Comparison of ENCODE assay signal across 8 cellular contexts in genomic region chr19:6092329-6093286, GRCh38. TPM values are rescaled to one million over a fixed set of nuclear protein-coding genes. Genes with fewer than 3 reads are reported as not detected.
A peak's percentile ranks its signal among the peaks of the same experiment; 100 is the strongest.
DNase-seq lines count a peak whose midpoint lies in the region; ATAC-seq and TF ChIP-seq lines count a peak whose summit lies in the region.

No MANE protein-coding gene starts in this region.

- peaks cover 13% of the 10 kb centered on the region for H3F3A ChIP-seq in PC-9 (ENCODE audit: insufficient read depth, low read depth)

- H3K4me1 ChIP-seq in H9 (ENCODE audit: insufficient read depth, low read length) (no peaks in the 10 kb centered on the region; the same call in 1 of the 2 replicates), PC-9 (replicated peaks; ENCODE audit: insufficient read depth) (peaks cover 37% of the 10 kb centered on the region), esophagus squamous epithelium (peaks cover 25 to 77% (median 51%) of the 10 kb centered on the region in 3 donors), mucosa of rectum (ENCODE audit: control insufficient read depth in 2 of 2, insufficient read depth in 2 of 2, low read length in 2 of 2) (peaks cover 31% of the 10 kb centered on the region in 2 donors)

- ATAC-seq in HG02970 (IDR thresholded peaks at IDR 0.05; ENCODE audit: low FRiP score, unreplicated experiment) (no peak), GM21786 (IDR thresholded peaks at IDR 0.05; ENCODE audit: unreplicated experiment) (no peak)

- TF ChIP-seq CTCF in H9 (conservative IDR thresholded peaks at IDR 0.05) (no peak), PC-9 (conservative IDR thresholded peaks at IDR 0.05) (no peak), esophagus squamous epithelium (IDR thresholded peaks at IDR 0.05) (peak in 2 of 6 experiments; percentile 30 to 43), GM13977 (IDR thresholded peaks at IDR 0.05; ENCODE audit: extremely low read depth, insufficient read depth, missing control alignments) (no peak)

- H3K36me3 Mint-ChIP-seq in H9 (ENCODE audit: insufficient read depth in 1 of 3, low read depth in 3 of 3), result no peaks in the 10 kb centered on the region

- POLR2A ChIA-PET in PC-9 (lab: Charles Lee; ENCODE audit: unreplicated experiment), result interaction anchor here (0.5 to 0.7 kb wide), 5 partner anchors 14 to 541 kb away, joined by 3 to 13 read pairs (median 3); no protein-coding TSS in a partner anchor

- peak overlapping the region; percentile 34 to 70; a peak in 4 of 5 replicates for H3K4me3 Mint-ChIP-seq in H9

- no peaks in the 10 kb centered on the region for H3K79me2 ChIP-seq in H9 (ENCODE audit: insufficient read depth, low read length)
- no peaks in the 10 kb centered on the region for H3K79me2 ChIP-seq in PC-9 (ENCODE audit: low read depth)

- peak overlapping the region; percentile 33; the same call in 1 of the 2 replicates for H3K14ac ChIP-seq in H9 (ENCODE audit: insufficient read depth, low read length)

- peaks cover 57% of the 10 kb centered on the region for H3K27me3 Mint-ChIP-seq in H9 (ENCODE audit: low read depth)

- CTCF ChIA-PET in PC-9 (lab: Charles Lee), result interaction anchor here (0.6 to 1.1 kb wide), 3 partner anchors 13 to 33 kb away, joined by 3 to 7 read pairs (median 5); no protein-coding TSS in a partner anchor

- H3K9ac ChIP-seq in H9 (ENCODE audit: extremely low read depth, insufficient read length, low read length) (no peak overlapping the region), mucosa of rectum (ENCODE audit: low read depth in 1 of 2, low read length in 2 of 2) (peak overlapping the region; percentile 20 to 78)

- H3K4me1 Mint-ChIP-seq in H9, result peaks cover 18 to 20% of the 10 kb centered on the region in 2 experiments

- intact Hi-C loops in PC-9 (cut with micrococcal nuclease; ENCODE audit: unreplicated experiment) (no loop called here), esophagus squamous epithelium (cut with DNase I) (no loop called here)

- no peak overlapping the region for H4K5ac ChIP-seq in H9 (ENCODE audit: insufficient read length, low read depth, low read length)

- no peaks in the 10 kb centered on the region for H4K20me1 ChIP-seq in H9 (ENCODE audit: control insufficient read depth, insufficient read depth, insufficient read length)
- no peaks in the 10 kb centered on the region for H4K20me1 ChIP-seq in PC-9 (ENCODE audit: insufficient read depth)

- H3K36me3 ChIP-seq in PC-9 (ENCODE audit: low read depth) (no peaks in the 10 kb centered on the region), esophagus squamous epithelium (no peaks in the 10 kb centered on the region), mucosa of rectum (ENCODE audit: control insufficient read depth in 2 of 2, insufficient read depth in 2 of 2, low read length in 2 of 2) (no peaks in the 10 kb centered on the region)

- no peaks in the 10 kb centered on the region for H3K9me3 ChIP-seq in H9 (ENCODE audit: control insufficient read depth, low read depth, low read length)
- H3K9me3 ChIP-seq in PC-9 (ENCODE audit: insufficient read depth, low read depth), result no peaks in the 10 kb centered on the region
- H3K9me3 ChIP-seq in esophagus squamous epithelium, result no peaks in the 10 kb centered on the region
- H3K9me3 ChIP-seq in mucosa of rectum (ENCODE audit: control insufficient read depth in 2 of 2, low read length in 2 of 2), result no peaks in the 10 kb centered on the region

- in situ Hi-C loops in GM13977 (cut with MboI; ENCODE audit: low pct_unique_long_range_greater_than_20kb, low sequenced_read_pairs, unreplicated experiment), result no loop called here

- TF ChIP-seq POLR2A in esophagus squamous epithelium (IDR thresholded peaks at IDR 0.05), result peak in 1 of 4 donors; percentile 48

- no peaks in the 10 kb centered on the region for H3K23me2 ChIP-seq in H9 (ENCODE audit: insufficient read length, low read depth, low read length, poor library complexity, severe bottlenecking)

- H3K4me3 ChIP-seq in PC-9 (peak overlapping the region; percentile 47; the same call in 1 of the 2 replicates), esophagus squamous epithelium (peak overlapping the region in 3 of 4 donors; percentile 35 to 60 (median 35)), mucosa of rectum (ENCODE audit: low read length in 2 of 2) (peak overlapping the region; percentile 49 to 62)

- no peak overlapping the region for H2AK5ac ChIP-seq in H9 (ENCODE audit: insufficient read length, low read length)

- H3K23ac ChIP-seq in H9 (ENCODE audit: insufficient read length, low read depth, low read length), result no peak overlapping the region

- H3K4ac ChIP-seq in H9 (ENCODE audit: low read depth, low read length), result no peak overlapping the region

- no peak overlapping the region for H4K91ac ChIP-seq in H9 (ENCODE audit: insufficient read length, low read depth, low read length)

- H2BK12ac ChIP-seq in H9 (ENCODE audit: insufficient read length, low read depth, low read length), result no peak overlapping the region

- H3K56ac ChIP-seq in H9 (ENCODE audit: insufficient read length, low read depth, low read length), result no peak overlapping the region

- DNase-seq in H9 (peak; percentile 76), PC-9 (peak; percentile 83 to 85), esophagus squamous epithelium (lab: John Stamatoyannopoulos, UW) (no peak), GM13977 (ENCODE audit: low spot score) (no peak), AML-193 (lab: John Stamatoyannopoulos, UW) (no peak)

- H4K8ac ChIP-seq in H9 (replicated peaks; ENCODE audit: insufficient read length, low read depth, low read length), result no peak overlapping the region

- no peak overlapping the region for H2BK15ac ChIP-seq in H9 (ENCODE audit: low read depth, low read length)

- H3K4me2 ChIP-seq in H9 (ENCODE audit: insufficient read depth, insufficient read length, low read length), result peak overlapping the region; percentile 11
- H3K4me2 ChIP-seq in PC-9, result peak overlapping the region; percentile 75

- H3K9me2 ChIP-seq in PC-9 (ENCODE audit: insufficient read depth), result no peaks in the 10 kb centered on the region

- no TSS peak for BruUV-seq in PC-9 (replicated peaks; lab: Mats Ljungman, UMichigan)

- no peak overlapping the region for H3K27ac ChIP-seq in H9 (ENCODE audit: insufficient read length, low read depth, low read length)
- H3K27ac ChIP-seq in PC-9, result peak overlapping the region; percentile 39; the same call in 1 of the 2 replicates
- peak overlapping the region; percentile 87 to 95 (median 91) for H3K27ac ChIP-seq in esophagus squamous epithelium
- peak overlapping the region; percentile 88 to 99 for H3K27ac ChIP-seq in mucosa of rectum (ENCODE audit: low read depth in 2 of 2, low read length in 2 of 2)

- no peak overlapping the region for H2BK120ac ChIP-seq in H9 (ENCODE audit: low read depth, low read length, poor library complexity, severe bottlenecking)

- WGBS in H9 (ENCODE audit: extremely low coverage, insufficient read length, low lambda C conversion rate), result no CpG with 5 or more reads among the region's 40 CpGs
- WGBS in esophagus squamous epithelium, 2 donors, result 38 to 56% methylated on average over 31 to 36 of the region's 40 CpGs

- H2AFZ ChIP-seq in H9 (ENCODE audit: low read length), result no peak overlapping the region
- no peak overlapping the region for H2AFZ ChIP-seq in PC-9

- no peak overlapping the region for H2BK20ac ChIP-seq in H9 (ENCODE audit: low read depth, low read length, poor library complexity, severe bottlenecking)

- H3K79me1 ChIP-seq in H9 (ENCODE audit: insufficient read depth, low read depth, low read length, poor library complexity, severe bottlenecking), result no peaks in the 10 kb centered on the region

- H3K27me3 ChIP-seq in H9 (ENCODE audit: insufficient read depth, low read length) (no peaks in the 10 kb centered on the region; the same call in 1 of the 2 replicates), PC-9 (ENCODE audit: insufficient read depth, low read depth) (no peaks in the 10 kb centered on the region), esophagus squamous epithelium (no peaks in the 10 kb centered on the region), mucosa of rectum (ENCODE audit: control insufficient read depth in 2 of 2, insufficient read depth in 2 of 2, low read length in 2 of 2) (no peaks in the 10 kb centered on the region)

- H3K9me3 Mint-ChIP-seq in H9, result no peaks in the 10 kb centered on the region

- H3T11ph ChIP-seq in H9 (ENCODE audit: low read length), result no peak overlapping the region

- peak overlapping the region in 1 of 3 experiments; percentile 45; a peak in 2 of 7 replicates for H3K27ac Mint-ChIP-seq in H9

- H3K18ac ChIP-seq in H9 (ENCODE audit: insufficient read length, low read depth, low read length), result peak overlapping the region; percentile 6

- no peak overlapping the region for H2BK5ac ChIP-seq in H9 (ENCODE audit: insufficient read length, low read length)

RNA-seq across cellular contexts. Expression of gene RFX2, which starts 17.7 kb away (rescaled TPM):
- total RNA-seq in H9 (2021), result 2.9 and 3.7 TPM in 2 replicates
- 8.7 and 11.6 TPM in 2 replicates for total RNA-seq in PC-9 (2021)
- total RNA-seq in esophagus squamous epithelium, result 10 to 100 TPM in 1 of 4 donors, 1 to 10 TPM in 3; 5.2 to 21.4 (median 7.7) TPM

RNA-seq across cellular contexts. Expression of gene ACSBG2, which starts 42.9 kb away (rescaled TPM):
- total RNA-seq in H9 (2021), result not detected in 2 replicates
- total RNA-seq in PC-9 (2021), result not detected in 2 replicates
- total RNA-seq in esophagus squamous epithelium, result under 1 TPM in 1 of 4 donors, not detected in 3; 0.38 TPM

Comparison
In these comparisons a context has a peak if more than half of its experiments do, and no peak if none do; other contexts are left out.
1. DNase-seq: peak in H9 (single experiment) and PC-9 (2 of 2); none in esophagus squamous epithelium (single experiment), GM13977 (single experiment) and AML-193 (0 of 2).
2. Peak in every context shown above with its lines, with median percentiles within 50 percentile points of each other: H3K4me3 ChIP-seq.